ENCODE assay signal across 1 cellular context in the genomic region with DNA sequence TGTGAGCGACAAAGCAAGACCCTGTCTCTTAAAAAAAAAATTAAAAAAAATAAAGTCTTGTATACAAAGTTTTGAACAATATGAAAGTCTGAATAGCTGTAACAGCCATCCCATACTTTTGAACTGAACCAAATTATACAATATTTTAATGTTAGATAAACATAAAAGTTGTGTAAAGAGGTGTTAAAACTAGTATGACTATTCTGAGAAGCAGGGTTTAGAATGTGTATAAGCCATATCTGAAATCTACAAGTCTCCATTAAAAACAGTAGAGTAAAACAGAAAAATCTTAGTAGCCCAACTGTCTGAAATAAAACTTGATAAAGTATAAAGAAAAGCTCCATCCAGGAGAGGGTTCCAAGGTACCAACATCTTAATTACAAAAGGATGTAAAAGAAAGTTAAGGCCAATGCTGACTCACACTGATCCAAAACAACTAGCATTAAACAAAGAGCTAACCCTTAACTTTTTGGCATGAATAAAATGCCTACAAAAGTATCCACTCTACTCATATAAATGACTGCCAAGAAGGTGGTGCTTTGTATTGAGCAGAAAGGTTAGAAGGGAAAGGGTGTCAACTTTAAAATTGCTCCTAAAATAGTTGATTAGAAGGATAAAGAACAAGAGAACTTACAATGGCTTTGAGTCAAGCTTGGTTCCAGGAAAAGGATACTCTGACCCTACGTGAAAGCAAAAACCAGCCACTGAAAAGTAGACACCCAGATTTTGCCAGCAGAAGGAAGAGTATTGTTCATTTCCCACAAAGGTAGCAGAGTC.
TF ChIP-seq lines count a peak whose summit lies in the region.

No MANE protein-coding gene starts in this region.

TF ChIP-seq in A549, 52 proteins besides CTCF, POLR2A, EP300 and RAD21 (continued from another document):
- no peak for TF ChIP-seq FOSB (CRISPR knock-in tag; IDR thresholded peaks at IDR 0.05)
- TF ChIP-seq MYC (IDR thresholded peaks at IDR 0.05; ENCODE audit: borderline replicate concordance, low read length) = no peak
- TF ChIP-seq HOXB5 (CRISPR knock-in tag; IDR thresholded peaks at IDR 0.05) = no peak
- no peak for TF ChIP-seq CBX8 (IDR thresholded peaks at IDR 0.05)
